8 cellular contexts compared by ENCODE assay signal in the genomic region with DNA sequence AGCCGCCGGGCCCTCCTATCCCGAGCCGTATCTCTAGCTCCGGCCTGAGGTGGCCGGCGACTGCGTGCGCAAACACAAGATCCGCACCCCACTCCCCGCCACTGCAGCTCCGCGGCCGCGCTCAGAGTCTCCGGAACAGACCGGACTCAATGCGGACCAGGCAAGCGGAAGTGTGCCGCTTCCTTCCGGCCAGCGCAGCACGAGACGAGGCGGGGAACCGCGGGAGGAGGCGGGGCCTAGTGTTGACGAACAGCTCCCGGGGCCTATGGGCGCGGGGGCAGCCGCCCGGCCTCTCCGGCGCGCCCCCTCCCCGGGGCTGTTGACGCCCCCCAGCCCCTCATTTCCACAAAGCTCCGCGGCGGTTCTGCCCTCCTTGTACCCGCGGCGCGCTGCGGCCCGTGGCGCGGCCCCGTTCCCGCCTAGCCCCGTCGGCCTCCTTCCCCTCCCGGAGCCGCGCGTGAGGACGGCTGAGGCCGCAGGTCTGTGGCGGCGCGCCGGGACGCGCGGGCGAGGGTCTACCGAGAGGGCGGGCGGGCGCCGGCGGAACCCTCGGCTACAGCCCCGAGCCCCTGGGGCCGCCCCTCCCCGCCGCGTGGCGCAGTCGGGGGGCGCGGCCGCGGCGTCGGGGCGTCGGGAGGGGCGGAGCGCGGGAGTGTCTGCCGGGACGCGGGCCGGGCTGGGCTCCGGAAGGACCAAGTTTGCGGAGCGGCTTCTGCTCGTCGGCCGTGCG. TPM values are rescaled to one million over a fixed set of nuclear protein-coding genes. Genes with fewer than 3 reads are reported as not detected.
DNase-seq lines count a peak whose midpoint lies in the region; ATAC-seq and TF ChIP-seq lines count a peak whose summit lies in the region.

A gene with protein sequence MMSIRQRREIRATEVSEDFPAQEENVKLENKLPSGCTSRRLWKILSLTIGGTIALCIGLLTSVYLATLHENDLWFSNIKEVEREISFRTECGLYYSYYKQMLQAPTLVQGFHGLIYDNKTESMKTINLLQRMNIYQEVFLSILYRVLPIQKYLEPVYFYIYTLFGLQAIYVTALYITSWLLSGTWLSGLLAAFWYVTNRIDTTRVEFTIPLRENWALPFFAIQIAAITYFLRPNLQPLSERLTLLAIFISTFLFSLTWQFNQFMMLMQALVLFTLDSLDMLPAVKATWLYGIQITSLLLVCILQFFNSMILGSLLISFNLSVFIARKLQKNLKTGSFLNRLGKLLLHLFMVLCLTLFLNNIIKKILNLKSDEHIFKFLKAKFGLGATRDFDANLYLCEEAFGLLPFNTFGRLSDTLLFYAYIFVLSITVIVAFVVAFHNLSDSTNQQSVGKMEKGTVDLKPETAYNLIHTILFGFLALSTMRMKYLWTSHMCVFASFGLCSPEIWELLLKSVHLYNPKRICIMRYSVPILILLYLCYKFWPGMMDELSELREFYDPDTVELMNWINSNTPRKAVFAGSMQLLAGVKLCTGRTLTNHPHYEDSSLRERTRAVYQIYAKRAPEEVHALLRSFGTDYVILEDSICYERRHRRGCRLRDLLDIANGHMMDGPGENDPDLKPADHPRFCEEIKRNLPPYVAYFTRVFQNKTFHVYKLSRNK (plus strand): TSS at position 340 of the 730 bp plus-strand sequence. CDS start 2,484 bp downstream, outside the sequence.

- no peaks in the 10 kb centered on the region for H4K20me1 ChIP-seq in mammary epithelial cell (ENCODE audit: insufficient read depth, low read length)

- dilution Hi-C loops in mammary epithelial cell (cut with HindIII; ENCODE audit: low sequenced_read_pairs) = no loop called here

- no TSS peak for BruUV-seq in mammary epithelial cell (replicated peaks; lab: Mats Ljungman, UMichigan)

- CTCF ChIA-PET in AG04450 (lab: Charles Lee) = interaction anchor here (0.6 to 1.0 kb wide), 2 partner anchors 49 to 251 kb away, joined by 4 to 7 read pairs; no protein-coding TSS in a partner anchor
- CTCF ChIA-PET in mammary epithelial cell (lab: Charles Lee; ENCODE audit: low non-redundant PET) = no interaction called here

- TF ChIP-seq CTCF in AG04450 (IDR thresholded peaks at IDR 0.05; ENCODE audit: low read depth, low read length) (no peak), WI38 (IDR thresholded peaks at IDR 0.05; ENCODE audit: low read depth, low read length) (no peak), mammary epithelial cell (conservative IDR thresholded peaks at IDR 0.05 in 1 of 2, IDR thresholded peaks at IDR 0.05 in 1 of 2; ENCODE audit: extremely low read depth in 1 of 2, insufficient read depth in 1 of 2, low read depth in 1 of 2, low read length in 2 of 2) (no peak)

- DNase-seq in AG04450 (ENCODE audit: low read depth, low spot score) (peak; percentile 84), NCI-H2171 treated with DMSO at 0.1 percent for 48 hours (lab: John Stamatoyannopoulos, UW) (peak; percentile 88), mammary epithelial cell (peak; percentile 85), iPS-NIHi11 (ENCODE audit: low spot score) (peak; percentile 98)

- POLR2A ChIA-PET in AG04450 (lab: Yijun Ruan, JAX) = interaction anchor here (0.6 to 1.9 kb wide), 12 partner anchors 9 to 69 kb away, joined by 4 to 45 read pairs (median 6); partner anchors contain the start of gene ZNF507

- ATAC-seq in GM18870 (IDR thresholded peaks at IDR 0.05; ENCODE audit: unreplicated experiment) = peak; percentile 90
- ATAC-seq in HG03108 (IDR thresholded peaks at IDR 0.05; ENCODE audit: unreplicated experiment) = peak; percentile 91

- in situ Hi-C loops in mammary epithelial cell (cut with MboI; ENCODE audit: low sequenced_read_pairs in 2 of 2) = no loop called here

- peak within 1 kb of the TSS; percentile 77 for H3K27ac ChIP-seq in AG04450 (ENCODE audit: low read depth, low read length)
- H3K27ac ChIP-seq in mammary epithelial cell (ENCODE audit: insufficient read depth, low read depth, low read length) = peak within 1 kb of the TSS; percentile 85
- H3K27ac ChIP-seq in skin epidermis = peak within 1 kb of the TSS; percentile 89 to 99 (median 98)

- no peaks in the 10 kb centered on the region; the same call in 1 of the 2 replicates for H3K9me3 ChIP-seq in AG04450 (ENCODE audit: control insufficient read depth, insufficient read depth, low read length)
- H3K9me3 ChIP-seq in mammary epithelial cell (replicated peaks; ENCODE audit: insufficient read depth, low read length) = no peaks in the 10 kb centered on the region

- H3K9ac ChIP-seq in mammary epithelial cell (ENCODE audit: insufficient read depth, low read length) = peak within 1 kb of the TSS; percentile 85

- H3K4me2 ChIP-seq in mammary epithelial cell (ENCODE audit: insufficient read depth, low read depth, low read length) = peak within 1 kb of the TSS; percentile 94

- intact Hi-C loops in mammary epithelial cell (cut with micrococcal nuclease) = loop anchor here (2.0 kb wide), 1 partner anchor 55 kb away; no protein-coding TSS in a partner anchor

- H3K79me2 ChIP-seq in mammary epithelial cell (ENCODE audit: insufficient read depth, low read length) = peaks cover 19% of the 10 kb centered on the region

- H3K4me3 ChIP-seq in AG04450 (ENCODE audit: low read depth, low read length) (peak within 1 kb of the TSS; percentile 83), WI38 (ENCODE audit: low read depth, low read length) (peak within 1 kb of the TSS; percentile 81), mammary epithelial cell (replicated peaks in 1 of 3; ENCODE audit: insufficient read depth in 1 of 3, low read depth in 2 of 3, low read length in 3 of 3) (peak within 1 kb of the TSS; percentile 86 to 100 (median 89)), skin epidermis (peak within 1 kb of the TSS; percentile 67 to 92 (median 82))

- WGBS in mammary epithelial cell (ENCODE audit: low coverage, missing lambda C conversion rate) = 0% methylated on average over 3 of the region's 104 CpGs

- H3K27me3 ChIP-seq in AG04450 (ENCODE audit: control insufficient read depth, insufficient read depth, low read length) (no peaks in the 10 kb centered on the region), mammary epithelial cell (ENCODE audit: insufficient read depth, low read length) (no peaks in the 10 kb centered on the region)

- peaks cover 16% of the 10 kb centered on the region for H3K4me1 ChIP-seq in mammary epithelial cell (ENCODE audit: insufficient read depth, low read length)

- peaks cover 4% of the 10 kb centered on the region for H3K36me3 ChIP-seq in mammary epithelial cell (ENCODE audit: insufficient read depth, low read length)

- peak within 1 kb of the TSS; percentile 96 for H2AFZ ChIP-seq in mammary epithelial cell (ENCODE audit: low read depth, low read length)

RNA-seq across cellular contexts. Expression of the gene that starts here (rescaled TPM):
- polyA plus RNA-seq in AG04450 (2011; rRNA removed) (38.4 and 39.2 TPM in 2 replicates), mammary epithelial cell (8.3 TPM)
- 74.1 and 75.7 TPM in 2 replicates for polyA minus RNA-seq in AG04450 (2011; rRNA and poly(A)+ RNA removed)
- 10 to 100 TPM; 12.3 to 14.3 TPM for total RNA-seq in mammary epithelial cell
- 2.4 TPM for polyA minus RNA-seq in mammary epithelial cell

Comparison
In these comparisons a context has a peak if more than half of its experiments do, and no peak if none do; other contexts are left out.
1. Peak in every context shown above with its lines: DNase-seq, ATAC-seq, H3K4me3 ChIP-seq and H3K27ac ChIP-seq.